Comparison of ENCODE assay signal across 17 cellular contexts in genomic region chr6:111679126-111679525, GRCh38.
DNase-seq lines count a peak whose midpoint lies in the region; ATAC-seq and TF ChIP-seq lines count a peak whose summit lies in the region.
"Had no signal": no experiment of that assay in that cellular context is flagged by ENCODE, and none has a peak within 500 bp of the region (broad histone marks: within the 10 kb centered on the region; RNA-seq: fewer than 3 reads in every experiment).

No MANE protein-coding gene starts in this region.

- no peak overlapping the region for H3K4me3 Mint-ChIP-seq in activated T-cell treated with anti-CD3 and anti-CD28 coated beads, Interleukin-2, amount 50 U/mL, for 24 hours
- no peak overlapping the region for H3K4me3 Mint-ChIP-seq in activated CD8-positive, alpha-beta T cell treated with anti-CD3 and anti-CD28 coated beads, Interleukin-2, amount 10 ng/mL, durations not matched to agents 7 days and 5 days
- no peak overlapping the region for H3K4me3 Mint-ChIP-seq in endodermal cell

- H3K27me3 ChIP-seq in testis (no peaks in the 10 kb centered on the region), endodermal cell (ENCODE audit: control insufficient read depth, insufficient read depth, low read length, poor library complexity, severe bottlenecking) (no peaks in the 10 kb centered on the region)
- H3K27me3 ChIP-seq: spleen, uterus had no signal

- H3K4me1 Mint-ChIP-seq in activated T-cell treated with anti-CD3 and anti-CD28 coated beads, Interleukin-2, amount 50 U/mL, for 24 hours (ENCODE audit: low read depth): peaks cover 67% of the 10 kb centered on the region
- H3K4me1 Mint-ChIP-seq in activated CD8-positive, alpha-beta T cell treated with anti-CD3 and anti-CD28 coated beads, Interleukin-2, amount 10 ng/mL, durations not matched to agents 7 days and 5 days (ENCODE audit: low read depth): peaks cover 20% of the 10 kb centered on the region
- peaks cover 42% of the 10 kb centered on the region for H3K4me1 Mint-ChIP-seq in endodermal cell

- no peak for TF ChIP-seq CTCF in testis (IDR thresholded peaks at IDR 0.05)
- no peak for TF ChIP-seq CTCF in endodermal cell (conservative IDR thresholded peaks at IDR 0.05)

- intact Hi-C loops in testis (cut with DNase I; ENCODE audit: low total_unique reads): no loop called here

- peak overlapping the region; percentile 53 for H3K27ac Mint-ChIP-seq in activated T-cell treated with anti-CD3 and anti-CD28 coated beads, Interleukin-2, amount 50 U/mL, for 24 hours
- H3K27ac Mint-ChIP-seq in activated CD8-positive, alpha-beta T cell treated with anti-CD3 and anti-CD28 coated beads, Interleukin-2, amount 10 ng/mL, durations not matched to agents 7 days and 5 days: peak overlapping the region; percentile 49
- no peak overlapping the region for H3K27ac Mint-ChIP-seq in endodermal cell

- H3K9ac ChIP-seq in endodermal cell (ENCODE audit: extremely low read depth, low read length, poor library complexity, severe bottlenecking): no peak overlapping the region

- H3K36me3 ChIP-seq in testis (ENCODE audit: low read depth, missing control alignments): no peaks in the 10 kb centered on the region
- H3K36me3 ChIP-seq in endodermal cell (ENCODE audit: control insufficient read depth, insufficient read depth, low read length): peaks cover 15% of the 10 kb centered on the region
- H3K36me3 ChIP-seq: uterus had no signal

- no peak overlapping the region for H3K27ac ChIP-seq in testis
- no peak overlapping the region for H3K27ac ChIP-seq in endodermal cell (ENCODE audit: low read depth, low read length)
- H3K27ac ChIP-seq: A549, spleen, uterus had no signal

- H3K27me3 Mint-ChIP-seq in activated T-cell treated with anti-CD3 and anti-CD28 coated beads, Interleukin-2, amount 50 U/mL, for 24 hours: no peaks in the 10 kb centered on the region
- no peaks in the 10 kb centered on the region for H3K27me3 Mint-ChIP-seq in activated CD8-positive, alpha-beta T cell treated with anti-CD3 and anti-CD28 coated beads, Interleukin-2, amount 10 ng/mL, durations not matched to agents 7 days and 5 days (ENCODE audit: low read depth)
- H3K27me3 Mint-ChIP-seq in endodermal cell (ENCODE audit: insufficient read depth): no peaks in the 10 kb centered on the region

- CTCF ChIA-PET in activated CD8-positive, alpha-beta T cell treated with anti-CD3 and anti-CD28 coated beads, Interleukin-2, amount 10 ng/mL, durations not matched to agents 7 days and 5 days (lab: Charles Lee): no interaction called here

- ATAC-seq in activated CD8-positive, alpha-beta T cell treated with anti-CD3 and anti-CD28 coated beads, Interleukin-2, amount 10 ng/mL, durations not matched to agents 7 days and 5 days: no peak
- ATAC-seq: A549 had no signal

- 90 to 95% methylated on average over 3 of the region's 3 CpGs for WGBS in testis, 2 donors
- whole genome bisulfite sequencing in endodermal cell (ENCODE audit: insufficient coverage in 1 of 2, insufficient read length in 1 of 2), 2 experiments: 90 to 92% methylated on average over 2 to 3 of the region's 3 CpGs

- POLR2A ChIA-PET in activated CD8-positive, alpha-beta T cell treated with anti-CD3 and anti-CD28 coated beads, Interleukin-2, amount 10 ng/mL, durations not matched to agents 7 days and 5 days (lab: Charles Lee): no interaction called here

- H3K4me3 ChIP-seq in testis (no peak overlapping the region), endodermal cell (ENCODE audit: low read length) (no peak overlapping the region)
- H3K4me3 ChIP-seq: A549, left ventricle myocardium inferior, spleen, uterus had no signal

- H3K9me3 Mint-ChIP-seq in activated T-cell treated with anti-CD3 and anti-CD28 coated beads, Interleukin-2, amount 50 U/mL, for 24 hours: no peaks in the 10 kb centered on the region
- no peaks in the 10 kb centered on the region for H3K9me3 Mint-ChIP-seq in activated CD8-positive, alpha-beta T cell treated with anti-CD3 and anti-CD28 coated beads, Interleukin-2, amount 10 ng/mL, durations not matched to agents 7 days and 5 days (ENCODE audit: insufficient read depth)
- H3K9me3 Mint-ChIP-seq in endodermal cell: no peaks in the 10 kb centered on the region

- H3K4me1 ChIP-seq in testis (peaks cover 4% of the 10 kb centered on the region), endodermal cell (ENCODE audit: control insufficient read depth, insufficient read depth, low read length) (peaks cover 7% of the 10 kb centered on the region)
- H3K4me1 ChIP-seq: uterus had no signal

- H3K9me3 ChIP-seq in testis (no peaks in the 10 kb centered on the region), endodermal cell (ENCODE audit: control insufficient read depth, low read length) (no peaks in the 10 kb centered on the region)
- H3K9me3 ChIP-seq: A549, left ventricle myocardium inferior, spleen, uterus had no signal

- H3K36me3 Mint-ChIP-seq in activated T-cell treated with anti-CD3 and anti-CD28 coated beads, Interleukin-2, amount 50 U/mL, for 24 hours (ENCODE audit: low read depth): peaks cover 94% of the 10 kb centered on the region
- peaks cover 45% of the 10 kb centered on the region for H3K36me3 Mint-ChIP-seq in activated CD8-positive, alpha-beta T cell treated with anti-CD3 and anti-CD28 coated beads, Interleukin-2, amount 10 ng/mL, durations not matched to agents 7 days and 5 days (ENCODE audit: low read depth)
- H3K36me3 Mint-ChIP-seq in endodermal cell (ENCODE audit: low read depth): peaks cover 22% of the 10 kb centered on the region

- DNase-seq in activated T-cell treated with anti-CD3 and anti-CD28 coated beads, Interleukin-2, amount 50 U/mL, for 24 hours: no peak
- no peak for DNase-seq in activated T-cell treated with anti-CD3 and anti-CD28 coated beads, Interleukin-2, amount 50 U/mL, for 1 hour
- no peak for DNase-seq in activated CD8-positive, alpha-beta T cell treated with anti-CD3 and anti-CD28 coated beads, Interleukin-2, amount 10 ng/mL, durations not matched to agents 7 days and 5 days
- DNase-seq in kidney tubule cell (ENCODE audit: low spot score) (peak; percentile 40), renal cortical epithelial cell (ENCODE audit: low read depth) (peak; percentile 76), NCI-H345 treated with DMSO at 0.1 percent for 48 hours (lab: John Stamatoyannopoulos, UW; ENCODE audit: unreplicated experiment) (no peak), testis (no peak), endodermal cell (no peak)
- DNase-seq: activated CD4-positive, CD25-positive, alpha-beta regulatory T cell; left ventricle myocardium inferior; NCI-H1105; NCI-H2029 treated with DMSO at 0.1 percent for 48 hours; occipital lobe; spleen; stimulated activated CD4-positive, alpha-beta T cell treated with anti-CD3 and anti-CD28 coated beads, Interleukin-4, amount 100 ng/mL, for 4 hours; uterus had no signal

- TF ChIP-seq POLR2A in testis (IDR thresholded peaks at IDR 0.05): no peak

Comparison
In these comparisons a context has a peak if more than half of its experiments do, and no peak if none do; other contexts are left out.
1. DNase-seq: peak in kidney tubule cell (single experiment) and renal cortical epithelial cell (single experiment); none in activated T-cell treated with anti-CD3 and anti-CD28 coated beads, Interleukin-2, amount 50 U/mL, for 24 hours (single experiment), activated T-cell treated with anti-CD3 and anti-CD28 coated beads, Interleukin-2, amount 50 U/mL, for 1 hour (single experiment), activated CD8-positive, alpha-beta T cell treated with anti-CD3 and anti-CD28 coated beads, Interleukin-2, amount 10 ng/mL, durations not matched to agents 7 days and 5 days (single experiment), NCI-H345 treated with DMSO at 0.1 percent for 48 hours (single experiment), testis (single experiment) and endodermal cell (single experiment).